Comparison of ENCODE assay signal across 8 cellular contexts in genomic region chr22:41285820-41286638, GRCh38. TPM values are rescaled to one million over a fixed set of nuclear protein-coding genes. Genes with fewer than 3 reads are reported as not detected.
A peak's percentile ranks its signal among the peaks of the same experiment; 100 is the strongest.
DNase-seq lines count a peak whose midpoint lies in the region; ATAC-seq and TF ChIP-seq lines count a peak whose summit lies in the region.

Gene RANGAP1, minus strand, starts transcription at chr22:41286187. Its CDS starts 5,143 bp downstream, at chr22:41281044.

- peak within 1 kb of the TSS; percentile 86 for H2AFZ ChIP-seq in neural progenitor cell (replicated peaks)

- peak within 1 kb of the TSS; percentile 35 for H3K9ac ChIP-seq in neural progenitor cell

- peaks cover 2% of the 10 kb centered on the region for H3K27me3 Mint-ChIP-seq in neural progenitor cell (ENCODE audit: insufficient read depth, low read depth)

- peak; percentile 89 for ATAC-seq in foreskin keratinocyte

- peak; percentile 97 for DNase-seq in GM04504 (ENCODE audit: low read depth)
- peak; percentile 96 for DNase-seq in HEK293T (ENCODE audit: extremely low spot score)
- DNase-seq in MV-4-11 (lab: John Stamatoyannopoulos, UW): peak; percentile 98
- DNase-seq in SK-MEL-5 (ENCODE audit: low read depth, low spot score): peak; percentile 99
- DNase-seq in activated naive CD4-positive, alpha-beta T cell treated with Interleukin-2 at 50 U/mL for 16 hours: peak; percentile 98
- DNase-seq in foreskin keratinocyte: peak; percentile 97 to 98
- peak; percentile 100 for DNase-seq in neural progenitor cell (ENCODE audit: low spot score)
- peak; percentile 98 for DNase-seq in stromal cell of bone marrow (ENCODE audit: low read depth)

- H3K9me3 ChIP-seq in neural progenitor cell (ENCODE audit: low read depth): no peaks in the 10 kb centered on the region

- H3K9me3 Mint-ChIP-seq in neural progenitor cell: no peaks in the 10 kb centered on the region

- peaks cover 27% of the 10 kb centered on the region for H3K4me1 ChIP-seq in foreskin keratinocyte
- H3K4me1 ChIP-seq in neural progenitor cell: peaks cover 14% of the 10 kb centered on the region

- H3K4me3 ChIP-seq in neural progenitor cell: peak within 1 kb of the TSS; percentile 76

- peak within 1 kb of the TSS; percentile 91 for H3K4me3 Mint-ChIP-seq in neural progenitor cell

- peak within 1 kb of the TSS; percentile 47 for H3K27ac ChIP-seq in foreskin keratinocyte
- H3K27ac ChIP-seq in neural progenitor cell: peak within 1 kb of the TSS; percentile 24

- in situ Hi-C loops in SK-MEL-5 (cut with HindIII; ENCODE audit: low pct_unique_long_range_greater_than_20kb, low sequenced_read_pairs): no loop called here

- peak within 1 kb of the TSS; percentile 58 for H3K27ac Mint-ChIP-seq in neural progenitor cell

- peaks cover 18% of the 10 kb centered on the region for H3K4me1 Mint-ChIP-seq in neural progenitor cell

- peaks cover 5% of the 10 kb centered on the region for H3K36me3 ChIP-seq in neural progenitor cell

- H4K20me1 ChIP-seq in neural progenitor cell (ENCODE audit: low read depth): peaks cover 15% of the 10 kb centered on the region

- CTCF ChIA-PET in HEK293T (lab: Yijun Ruan, JAX): interaction anchor here (0.5 to 0.9 kb wide), 3 partner anchors 11 to 95 kb away, joined by 3 read pairs; partner anchors contain the start of gene TEF

- H3F3A ChIP-seq in neural progenitor cell (ENCODE audit: low read depth): peaks cover 20% of the 10 kb centered on the region

- H3K79me2 ChIP-seq in neural progenitor cell (ENCODE audit: low read depth): peaks cover 48% of the 10 kb centered on the region

- POLR2A ChIA-PET in HEK293T (lab: Yijun Ruan, JAX): interaction anchor here (0.7 to 5.3 kb wide), 16 partner anchors 12 to 264 kb away, joined by 3 to 34 read pairs (median 5); partner anchors contain the start of genes TEF and ZC3H7B

- peak within 1 kb of the TSS; percentile 83 for H3K4me2 ChIP-seq in neural progenitor cell

- TF ChIP-seq CTCF in foreskin keratinocyte (conservative IDR thresholded peaks at IDR 0.05): peak; percentile 47
- no peak for TF ChIP-seq CTCF in neural progenitor cell (IDR thresholded peaks at IDR 0.05)

- H3K36me3 Mint-ChIP-seq in neural progenitor cell: peaks cover 10% of the 10 kb centered on the region

- H3K27me3 ChIP-seq in foreskin keratinocyte (no peaks in the 10 kb centered on the region), neural progenitor cell (no peaks in the 10 kb centered on the region)

TF ChIP-seq in HEK293T, 16 proteins besides CTCF, POLR2A, EP300 and RAD21:
- TF ChIP-seq SUZ12 (IDR thresholded peaks at IDR 0.05) (peak; percentile 87), ELF4 (IDR thresholded peaks at IDR 0.05) (peak; percentile 70), NFRKB (IDR thresholded peaks at IDR 0.05) (0 out of 2 replicates have a peak, but pooled peaks have one; percentile 33), FOXM1 (IDR thresholded peaks at IDR 0.05; ENCODE audit: borderline replicate concordance) (peak; percentile 71; the same call in 1 of the 2 replicates), L3MBTL2 (conservative IDR thresholded peaks at IDR 0.05) (peak; percentile 93), ZNF384 (IDR thresholded peaks at IDR 0.05) (no peak), TARDBP (IDR thresholded peaks at IDR 0.05) (no peak)

RNA-seq across cellular contexts. Expression of gene RANGAP1, which starts in this region (rescaled TPM):
- 60.7 and 64.2 TPM in 2 replicates for total RNA-seq in SK-MEL-5 (2014; rRNA removed; shearing (Covaris generic))
- 140 and 158 TPM in 2 replicates for polyA plus RNA-seq in SK-MEL-5 (2015; cell fraction: cytosol; rRNA removed)
- polyA plus RNA-seq in SK-MEL-5 (2015; cell fraction: nucleus; rRNA removed): 174 and 182 TPM in 2 replicates
- total RNA-seq in foreskin keratinocyte: 195 and 210 TPM in 2 replicates
- polyA plus RNA-seq in foreskin keratinocyte: 180 and 182 TPM in 2 replicates
- total RNA-seq in neural progenitor cell (ENCODE audit: low replicate concordance): 53.4 and 114 TPM in 2 replicates

Comparison
In these comparisons a context has a peak if more than half of its experiments do, and no peak if none do; other contexts are left out.
1. Peak in every context shown above with its lines: DNase-seq, ATAC-seq, H3K4me3 ChIP-seq and H3K27ac ChIP-seq.